ENCODE assay signal across 11 cellular contexts in the genomic region with DNA sequence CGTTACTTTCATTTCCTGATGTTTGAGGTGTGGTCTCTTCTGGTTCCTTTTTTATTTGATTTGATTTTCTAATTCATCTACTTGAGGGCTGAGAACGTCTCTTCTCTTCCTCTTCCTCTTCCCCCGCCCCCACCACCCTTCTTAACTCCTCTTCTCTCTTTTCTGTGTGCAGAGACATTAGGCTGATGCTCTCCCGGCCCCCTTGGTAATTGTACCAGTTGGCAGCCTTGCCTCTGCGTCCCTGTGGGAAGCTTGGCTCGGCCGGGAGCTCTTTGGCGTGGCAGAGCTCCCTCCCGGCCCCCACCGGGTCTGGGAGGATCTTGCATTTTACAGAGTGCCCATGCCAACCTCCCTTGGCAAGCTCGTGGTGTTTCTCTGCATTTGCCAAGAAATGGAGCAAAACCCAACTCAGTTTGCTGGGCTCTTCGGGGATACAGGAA. TPM values are rescaled to one million over a fixed set of nuclear protein-coding genes. Genes with fewer than 3 reads are reported as not detected.
DNase-seq lines count a peak whose midpoint lies in the region; FAIRE-seq and TF ChIP-seq lines count a peak whose summit lies in the region.
"Had no signal": no experiment of that assay in that cellular context is flagged by ENCODE, and none has a peak within 500 bp of the region (broad histone marks: within the 10 kb centered on the region; RNA-seq: fewer than 3 reads in every experiment).

No MANE protein-coding gene starts in this region.

- intact Hi-C loops in kidney (cut with DNase I) = no loop called here
- intact Hi-C loops in thyroid gland (cut with DNase I) = no loop called here

- no peak overlapping the region for H2AFZ ChIP-seq in astrocyte (ENCODE audit: low read depth, low read length)

- peaks cover 20% of the 10 kb centered on the region for H3K27me3 Mint-ChIP-seq in astrocyte (ENCODE audit: low read depth, unreplicated experiment)

- H3K9me3 ChIP-seq in astrocyte (ENCODE audit: insufficient read depth, low read depth, low read length) = no peaks in the 10 kb centered on the region
- no peaks in the 10 kb centered on the region for H3K9me3 ChIP-seq in kidney (ENCODE audit: control insufficient read depth in 1 of 2, low read length in 2 of 2)
- no peaks in the 10 kb centered on the region for H3K9me3 ChIP-seq in thyroid gland
- H3K9me3 ChIP-seq: neutrophil had no signal

- H4K20me1 ChIP-seq in astrocyte (ENCODE audit: insufficient read depth, low read length) = no peaks in the 10 kb centered on the region

- peak; percentile 27 to 73 for DNase-seq in NCI-H2081 (lab: John Stamatoyannopoulos, UW)
- no peak for DNase-seq in NCI-H2081 treated with DMSO at 0.1 percent for 48 hours (lab: John Stamatoyannopoulos, UW)
- no peak for DNase-seq in astrocyte (ENCODE audit: low read depth)
- peak; percentile 39 for DNase-seq in kidney
- DNase-seq in thyroid gland = peak; percentile 69 to 87
- DNase-seq in SIG-M5 (lab: John Stamatoyannopoulos, UW) = no peak
- no peak for DNase-seq in NCI-H1417 (lab: John Stamatoyannopoulos, UW)
- no peak for DNase-seq in SKM-1 (lab: John Stamatoyannopoulos, UW; ENCODE audit: unreplicated experiment)

- no peak overlapping the region for H3K4me3 Mint-ChIP-seq in astrocyte (ENCODE audit: unreplicated experiment)

- no peaks in the 10 kb centered on the region for H3K79me2 ChIP-seq in astrocyte (ENCODE audit: insufficient read depth, low read length)

- H3K4me1 Mint-ChIP-seq in astrocyte (ENCODE audit: low read depth, unreplicated experiment) = peaks cover 12% of the 10 kb centered on the region

- H3K36me3 Mint-ChIP-seq in astrocyte (ENCODE audit: low read depth, unreplicated experiment) = no peaks in the 10 kb centered on the region

- FAIRE-seq in astrocyte (lab: Jason Lieb, UNC) (no peak), kidney (lab: Jason Lieb, UNC) (no peak)

- H3K9me3 Mint-ChIP-seq in astrocyte (ENCODE audit: unreplicated experiment) = peaks cover 7% of the 10 kb centered on the region

- no peaks in the 10 kb centered on the region for H3K36me3 ChIP-seq in astrocyte (ENCODE audit: insufficient read depth, low read length)
- no peaks in the 10 kb centered on the region for H3K36me3 ChIP-seq in kidney (ENCODE audit: control insufficient read depth in 1 of 2, insufficient read depth in 2 of 2, low read length in 2 of 2)
- no peaks in the 10 kb centered on the region for H3K36me3 ChIP-seq in thyroid gland
- H3K36me3 ChIP-seq: neutrophil had no signal

- WGBS in thyroid gland, 2 donors = 22 to 33% methylated on average over 12 of the region's 12 CpGs

- no peak for TF ChIP-seq POLR2A in thyroid gland (IDR thresholded peaks at IDR 0.05)

- H3K4me1 ChIP-seq in astrocyte (ENCODE audit: insufficient read depth, low read length) (peaks cover 9% of the 10 kb centered on the region), kidney (ENCODE audit: control insufficient read depth in 1 of 2, insufficient read depth in 1 of 2, low read depth in 1 of 2, low read length in 2 of 2) (no peaks in the 10 kb centered on the region), thyroid gland (peaks cover 0 to 7% of the 10 kb centered on the region in 2 donors)

- no peak overlapping the region for H3K27ac Mint-ChIP-seq in astrocyte (ENCODE audit: unreplicated experiment)

- H3K27ac ChIP-seq in astrocyte (ENCODE audit: low read depth, low read length) (no peak overlapping the region), kidney (ENCODE audit: low read depth in 2 of 2, low read length in 2 of 2) (no peak overlapping the region), thyroid gland (no peak overlapping the region)
- H3K27ac ChIP-seq: neutrophil had no signal

- no peak for TF ChIP-seq CTCF in astrocyte (IDR thresholded peaks at IDR 0.05; ENCODE audit: insufficient read depth, low read depth, low read length)
- TF ChIP-seq CTCF in kidney (IDR thresholded peaks at IDR 0.05; ENCODE audit: borderline replicate concordance, extremely low read depth, insufficient read depth) = no peak
- TF ChIP-seq CTCF in thyroid gland (IDR thresholded peaks at IDR 0.05) = no peak

- H3K4me2 ChIP-seq in astrocyte (ENCODE audit: low read length) = peak overlapping the region; percentile 11

- no peak overlapping the region for H3K9ac ChIP-seq in astrocyte (ENCODE audit: low read length)
- H3K9ac ChIP-seq in kidney (ENCODE audit: low read length in 2 of 2) = no peak overlapping the region

- peaks cover 14% of the 10 kb centered on the region for H3K27me3 ChIP-seq in astrocyte (ENCODE audit: insufficient read depth, low read length)
- H3K27me3 ChIP-seq in thyroid gland = no peaks in the 10 kb centered on the region
- H3K27me3 ChIP-seq: neutrophil had no signal

- H3K4me3 ChIP-seq in astrocyte (ENCODE audit: insufficient read depth, low read depth, low read length) (no peak overlapping the region), kidney (ENCODE audit: low read length in 2 of 2) (no peak overlapping the region), thyroid gland (replicated peaks in 1 of 3) (no peak overlapping the region)

RNA-seq across cellular contexts. Expression of gene CRYAA, which starts 19.9 kb away (rescaled TPM):
- not detected in 2 replicates for total RNA-seq in astrocyte
- total RNA-seq in kidney = not detected
- 28.6 TPM for polyA plus RNA-seq in kidney (ENCODE audit: insufficient read depth, low read depth, low replicate concordance)
- not detected for total RNA-seq in thyroid gland
- total RNA-seq: A172; T-helper 1 cell treated with Interleukin-12 subunit alpha and Interleukin-12 subunit beta and Interleukin-4 antibody, amounts not matched to agents 30 ng/mL and 1 ng/mL, for 36 hours had no signal

Comparison
In these comparisons a context has a peak if more than half of its experiments do, and no peak if none do; other contexts are left out.
1. DNase-seq: peak in NCI-H2081 (2 of 2), kidney (single experiment) and thyroid gland (2 of 2); none in NCI-H2081 treated with DMSO at 0.1 percent for 48 hours (single experiment), astrocyte (single experiment), SIG-M5 (single experiment), NCI-H1417 (0 of 3) and SKM-1 (single experiment).